Comparison of ENCODE assay signal across 1 cellular context in the genomic region with DNA sequence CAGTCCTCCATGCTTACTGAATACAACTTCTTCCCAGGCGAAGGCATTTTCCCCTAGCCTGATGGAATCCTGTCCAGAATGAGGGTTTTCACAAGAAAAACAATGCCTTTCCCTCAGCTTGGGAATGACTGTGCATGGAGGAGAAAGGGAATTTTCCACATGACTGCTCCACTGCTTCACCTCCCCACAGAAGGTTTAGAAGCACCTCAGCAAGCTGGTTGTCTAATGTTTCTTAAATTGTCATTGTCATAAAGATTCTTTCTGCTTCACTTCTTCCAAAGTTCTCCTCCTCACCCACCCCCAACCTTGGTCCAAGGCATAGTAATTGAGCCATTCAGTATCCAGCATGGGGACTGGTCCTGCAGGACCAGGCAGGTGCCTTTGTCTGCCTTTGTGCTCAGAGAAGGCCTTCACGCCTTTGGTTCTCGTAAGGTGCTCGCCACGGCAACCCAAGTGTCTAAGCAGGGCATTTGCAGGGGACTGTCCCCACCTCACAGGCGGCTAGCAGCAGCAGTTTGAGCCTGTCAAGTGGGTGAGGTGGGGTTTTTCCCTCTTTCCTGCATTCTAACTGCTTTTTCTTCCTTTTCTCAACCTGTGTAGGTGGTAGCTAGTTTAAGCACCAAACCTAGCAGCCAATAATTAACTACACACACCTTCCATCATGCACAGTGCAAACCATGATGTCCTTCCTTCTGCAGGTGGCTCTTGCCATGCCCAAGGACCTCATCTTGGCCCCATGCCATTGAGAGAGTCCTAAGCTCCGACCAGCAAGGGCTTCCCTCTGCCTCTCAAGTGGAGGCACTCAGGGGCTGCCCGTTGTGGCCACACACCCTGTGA.
A peak's percentile ranks its signal among the peaks of the same experiment; 100 is the strongest.
TF ChIP-seq lines count a peak whose summit lies in the region.

No MANE protein-coding gene starts in this region.

TF ChIP-seq in GM12878, 131 proteins besides CTCF, POLR2A, EP300 and RAD21 (continued from another document):
- TF ChIP-seq, protein P1, sequence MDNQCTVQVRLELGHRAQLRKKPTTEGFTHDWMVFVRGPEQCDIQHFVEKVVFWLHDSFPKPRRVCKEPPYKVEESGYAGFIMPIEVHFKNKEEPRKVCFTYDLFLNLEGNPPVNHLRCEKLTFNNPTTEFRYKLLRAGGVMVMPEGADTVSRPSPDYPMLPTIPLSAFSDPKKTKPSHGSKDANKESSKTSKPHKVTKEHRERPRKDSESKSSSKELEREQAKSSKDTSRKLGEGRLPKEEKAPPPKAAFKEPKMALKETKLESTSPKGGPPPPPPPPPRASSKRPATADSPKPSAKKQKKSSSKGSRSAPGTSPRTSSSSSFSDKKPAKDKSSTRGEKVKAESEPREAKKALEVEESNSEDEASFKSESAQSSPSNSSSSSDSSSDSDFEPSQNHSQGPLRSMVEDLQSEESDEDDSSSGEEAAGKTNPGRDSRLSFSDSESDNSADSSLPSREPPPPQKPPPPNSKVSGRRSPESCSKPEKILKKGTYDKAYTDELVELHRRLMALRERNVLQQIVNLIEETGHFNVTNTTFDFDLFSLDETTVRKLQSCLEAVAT (IDR thresholded peaks at IDR 0.05) = peak; percentile 66; the same call in 1 of the 2 replicates
- TF ChIP-seq, protein P2, sequence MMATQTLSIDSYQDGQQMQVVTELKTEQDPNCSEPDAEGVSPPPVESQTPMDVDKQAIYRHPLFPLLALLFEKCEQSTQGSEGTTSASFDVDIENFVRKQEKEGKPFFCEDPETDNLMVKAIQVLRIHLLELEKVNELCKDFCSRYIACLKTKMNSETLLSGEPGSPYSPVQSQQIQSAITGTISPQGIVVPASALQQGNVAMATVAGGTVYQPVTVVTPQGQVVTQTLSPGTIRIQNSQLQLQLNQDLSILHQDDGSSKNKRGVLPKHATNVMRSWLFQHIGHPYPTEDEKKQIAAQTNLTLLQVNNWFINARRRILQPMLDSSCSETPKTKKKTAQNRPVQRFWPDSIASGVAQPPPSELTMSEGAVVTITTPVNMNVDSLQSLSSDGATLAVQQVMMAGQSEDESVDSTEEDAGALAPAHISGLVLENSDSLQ (IDR thresholded peaks at IDR 0.05) = peak; percentile 58; the same call in 1 of the 2 replicates
- TF ChIP-seq, protein P3, sequence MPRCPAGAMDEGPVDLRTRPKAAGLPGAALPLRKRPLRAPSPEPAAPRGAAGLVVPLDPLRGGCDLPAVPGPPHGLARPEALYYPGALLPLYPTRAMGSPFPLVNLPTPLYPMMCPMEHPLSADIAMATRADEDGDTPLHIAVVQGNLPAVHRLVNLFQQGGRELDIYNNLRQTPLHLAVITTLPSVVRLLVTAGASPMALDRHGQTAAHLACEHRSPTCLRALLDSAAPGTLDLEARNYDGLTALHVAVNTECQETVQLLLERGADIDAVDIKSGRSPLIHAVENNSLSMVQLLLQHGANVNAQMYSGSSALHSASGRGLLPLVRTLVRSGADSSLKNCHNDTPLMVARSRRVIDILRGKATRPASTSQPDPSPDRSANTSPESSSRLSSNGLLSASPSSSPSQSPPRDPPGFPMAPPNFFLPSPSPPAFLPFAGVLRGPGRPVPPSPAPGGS (IDR thresholded peaks at IDR 0.05; ENCODE audit: borderline replicate concordance, insufficient read depth, low read depth, low read length, poor library complexity, severe bottlenecking) = peak; percentile 81
- TF ChIP-seq, protein P4, sequence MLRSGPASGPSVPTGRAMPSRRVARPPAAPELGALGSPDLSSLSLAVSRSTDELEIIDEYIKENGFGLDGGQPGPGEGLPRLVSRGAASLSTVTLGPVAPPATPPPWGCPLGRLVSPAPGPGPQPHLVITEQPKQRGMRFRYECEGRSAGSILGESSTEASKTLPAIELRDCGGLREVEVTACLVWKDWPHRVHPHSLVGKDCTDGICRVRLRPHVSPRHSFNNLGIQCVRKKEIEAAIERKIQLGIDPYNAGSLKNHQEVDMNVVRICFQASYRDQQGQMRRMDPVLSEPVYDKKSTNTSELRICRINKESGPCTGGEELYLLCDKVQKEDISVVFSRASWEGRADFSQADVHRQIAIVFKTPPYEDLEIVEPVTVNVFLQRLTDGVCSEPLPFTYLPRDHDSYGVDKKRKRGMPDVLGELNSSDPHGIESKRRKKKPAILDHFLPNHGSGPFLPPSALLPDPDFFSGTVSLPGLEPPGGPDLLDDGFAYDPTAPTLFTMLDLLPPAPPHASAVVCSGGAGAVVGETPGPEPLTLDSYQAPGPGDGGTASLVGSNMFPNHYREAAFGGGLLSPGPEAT (IDR thresholded peaks at IDR 0.05; ENCODE audit: low read depth) = peak; percentile 89
- TF ChIP-seq BCL11A (IDR thresholded peaks at IDR 0.05; ENCODE audit: low read depth, low read length) (peak; percentile 63), EED (IDR thresholded peaks at IDR 0.05; ENCODE audit: low read depth) (peak; percentile 48; the same call in 1 of the 2 replicates), LARP7 (IDR thresholded peaks at IDR 0.05) (0 out of 2 replicates have a peak, but pooled peaks have one; percentile 29), CBX3 (IDR thresholded peaks at IDR 0.05; ENCODE audit: borderline replicate concordance, low read depth) (no peak), TCF12 (IDR thresholded peaks at IDR 0.05; ENCODE audit: low read depth, low read length) (peak; percentile 81), HDAC2 (IDR thresholded peaks at IDR 0.05) (no peak), NBN (IDR thresholded peaks at IDR 0.05) (peak; percentile 91; the same call in 1 of the 2 replicates), BHLHE40 (IDR thresholded peaks at IDR 0.05; ENCODE audit: borderline replicate concordance in 1 of 2, low read depth in 2 of 2, low read length in 1 of 2) (peak; percentile 58 to 76; a peak in 3 of 4 replicates), DPF2 (IDR thresholded peaks at IDR 0.05) (peak; percentile 89), POLR2AphosphoS2 (IDR thresholded peaks at IDR 0.05; ENCODE audit: low read depth, low read length) (no peak), NR2F1 (conservative IDR thresholded peaks at IDR 0.05) (peak; percentile 71), TBL1XR1 (IDR thresholded peaks at IDR 0.05; ENCODE audit: low read depth, low read length) (peak; percentile 87; the same call in 1 of the 2 replicates), ATF7 (IDR thresholded peaks at IDR 0.05; ENCODE audit: low read depth) (peak; percentile 74), NFIC (IDR thresholded peaks at IDR 0.05; ENCODE audit: low read depth, low read length) (peak; percentile 65; the same call in 1 of the 2 replicates), CREM (IDR thresholded peaks at IDR 0.05; ENCODE audit: low read depth) (peak; percentile 66), BMI1 (IDR thresholded peaks at IDR 0.05; ENCODE audit: borderline replicate concordance) (peak; percentile 38; the same call in 1 of the 2 replicates), IKZF2 (IDR thresholded peaks at IDR 0.05) (peak; percentile 88 to 91; a peak in 3 of 4 replicates), WRNIP1 (IDR thresholded peaks at IDR 0.05; ENCODE audit: borderline replicate concordance, low read depth, low read length) (no peak), FOXM1 (IDR thresholded peaks at IDR 0.05; ENCODE audit: low read depth, low read length) (peak; percentile 70)
- TF ChIP-seq, protein P5, sequence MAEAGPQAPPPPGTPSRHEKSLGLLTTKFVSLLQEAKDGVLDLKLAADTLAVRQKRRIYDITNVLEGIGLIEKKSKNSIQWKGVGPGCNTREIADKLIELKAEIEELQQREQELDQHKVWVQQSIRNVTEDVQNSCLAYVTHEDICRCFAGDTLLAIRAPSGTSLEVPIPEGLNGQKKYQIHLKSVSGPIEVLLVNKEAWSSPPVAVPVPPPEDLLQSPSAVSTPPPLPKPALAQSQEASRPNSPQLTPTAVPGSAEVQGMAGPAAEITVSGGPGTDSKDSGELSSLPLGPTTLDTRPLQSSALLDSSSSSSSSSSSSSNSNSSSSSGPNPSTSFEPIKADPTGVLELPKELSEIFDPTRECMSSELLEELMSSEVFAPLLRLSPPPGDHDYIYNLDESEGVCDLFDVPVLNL (IDR thresholded peaks at IDR 0.05; ENCODE audit: low read depth, low read length) = no peak
- TF ChIP-seq, protein P6, sequence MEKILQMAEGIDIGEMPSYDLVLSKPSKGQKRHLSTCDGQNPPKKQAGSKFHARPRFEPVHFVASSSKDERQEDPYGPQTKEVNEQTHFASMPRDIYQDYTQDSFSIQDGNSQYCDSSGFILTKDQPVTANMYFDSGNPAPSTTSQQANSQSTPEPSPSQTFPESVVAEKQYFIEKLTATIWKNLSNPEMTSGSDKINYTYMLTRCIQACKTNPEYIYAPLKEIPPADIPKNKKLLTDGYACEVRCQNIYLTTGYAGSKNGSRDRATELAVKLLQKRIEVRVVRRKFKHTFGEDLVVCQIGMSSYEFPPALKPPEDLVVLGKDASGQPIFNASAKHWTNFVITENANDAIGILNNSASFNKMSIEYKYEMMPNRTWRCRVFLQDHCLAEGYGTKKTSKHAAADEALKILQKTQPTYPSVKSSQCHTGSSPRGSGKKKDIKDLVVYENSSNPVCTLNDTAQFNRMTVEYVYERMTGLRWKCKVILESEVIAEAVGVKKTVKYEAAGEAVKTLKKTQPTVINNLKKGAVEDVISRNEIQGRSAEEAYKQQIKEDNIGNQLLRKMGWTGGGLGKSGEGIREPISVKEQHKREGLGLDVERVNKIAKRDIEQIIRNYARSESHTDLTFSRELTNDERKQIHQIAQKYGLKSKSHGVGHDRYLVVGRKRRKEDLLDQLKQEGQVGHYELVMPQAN (conservative IDR thresholded peaks at IDR 0.05) = no peak
